In genomic region chr1:22709891-22710687, GRCh38 we compare ENCODE assay signal across 9 cellular contexts. TPM values are rescaled to one million over a fixed set of nuclear protein-coding genes. Genes with fewer than 3 reads are reported as not detected.
DNase-seq lines count a peak whose midpoint lies in the region; ATAC-seq and TF ChIP-seq lines count a peak whose summit lies in the region.
"Had no signal": no experiment of that assay in that cellular context is flagged by ENCODE, and none has a peak within 500 bp of the region (broad histone marks: within the 10 kb centered on the region; RNA-seq: fewer than 3 reads in every experiment).

No MANE protein-coding gene starts in this region.

- H3K27ac ChIP-seq in cardiac muscle cell (peak overlapping the region; percentile 60), parathyroid adenoma (no peak overlapping the region)
- H3K27ac ChIP-seq: epithelial cell of prostate had no signal

- peak overlapping the region; percentile 65 for H3K4me2 ChIP-seq in parathyroid adenoma (ENCODE audit: low read length)

- H3K9ac ChIP-seq in parathyroid adenoma = no peak overlapping the region

- no peaks in the 10 kb centered on the region for H3K27me3 ChIP-seq in cardiac muscle cell
- H3K27me3 ChIP-seq in parathyroid adenoma (ENCODE audit: control insufficient read depth, insufficient read depth, low read length) = no peaks in the 10 kb centered on the region

- peaks cover 23% of the 10 kb centered on the region for H3K4me1 ChIP-seq in cardiac muscle cell (ENCODE audit: low read depth)
- no peaks in the 10 kb centered on the region for H3K4me1 ChIP-seq in parathyroid adenoma

- DNase-seq in activated CD4-positive, alpha-beta T cell treated with anti-CD3 and anti-CD28 coated beads for 48 hours = peak; percentile 54
- no peak for DNase-seq in activated CD4-positive, alpha-beta T cell treated with anti-CD3 and anti-CD28 coated beads for 1 hour
- DNase-seq in NCI-H2196 treated with DMSO at 0.1 percent for 48 hours (lab: John Stamatoyannopoulos, UW; ENCODE audit: unreplicated experiment) = peak; percentile 24
- peak; percentile 56 for DNase-seq in activated naive CD4-positive, alpha-beta T cell treated with anti-CD3 and anti-CD28 coated beads, Interleukin-2, amount 50 U/mL, for 16 hours
- peak; percentile 73 to 85 for DNase-seq in cardiac muscle cell (ENCODE audit: low read depth in 1 of 2, low spot score in 1 of 2)
- DNase-seq in ureter (ENCODE audit: low spot score) = no peak

- H3K9me3 ChIP-seq in cardiac muscle cell (ENCODE audit: low read depth) (no peaks in the 10 kb centered on the region), parathyroid adenoma (ENCODE audit: control insufficient read depth, low read length) (no peaks in the 10 kb centered on the region)

- no peak for TF ChIP-seq CTCF in cardiac muscle cell (IDR thresholded peaks at IDR 0.05; ENCODE audit: low read depth, low read length)
- TF ChIP-seq CTCF in parathyroid adenoma (IDR thresholded peaks at IDR 0.05) = no peak

- ATAC-seq in HG02623 (IDR thresholded peaks at IDR 0.05; ENCODE audit: unreplicated experiment) = no peak

- H3K36me3 ChIP-seq in cardiac muscle cell (no peaks in the 10 kb centered on the region), parathyroid adenoma (ENCODE audit: control insufficient read depth, insufficient read depth, low read length) (no peaks in the 10 kb centered on the region)

- peak overlapping the region; percentile 50 for H2AFZ ChIP-seq in parathyroid adenoma

- no peaks in the 10 kb centered on the region for H3K79me2 ChIP-seq in parathyroid adenoma

- H3K4me3 ChIP-seq in cardiac muscle cell (peak overlapping the region; percentile 82), parathyroid adenoma (ENCODE audit: low read depth, low read length) (peak overlapping the region; percentile 16)

RNA-seq across cellular contexts. Expression of gene EPHB2, which starts 0.6 kb away (rescaled TPM):
- total RNA-seq in cardiac muscle cell = 58.2 and 96.3 TPM in 2 replicates
- 38.8 and 58.8 TPM in 2 replicates for polyA plus RNA-seq in cardiac muscle cell
- total RNA-seq in ureter = 14.6 TPM

RNA-seq across cellular contexts. Expression of gene C1QB, which starts 57.1 kb away (rescaled TPM):
- not detected in 2 replicates for total RNA-seq in cardiac muscle cell
- polyA plus RNA-seq in cardiac muscle cell = not detected in 2 replicates
- total RNA-seq in ureter = 92.9 TPM

Comparison
In these comparisons a context has a peak if more than half of its experiments do, and no peak if none do; other contexts are left out.
1. DNase-seq: peak in activated CD4-positive, alpha-beta T cell treated with anti-CD3 and anti-CD28 coated beads for 48 hours (single experiment), NCI-H2196 treated with DMSO at 0.1 percent for 48 hours (single experiment), activated naive CD4-positive, alpha-beta T cell treated with anti-CD3 and anti-CD28 coated beads, Interleukin-2, amount 50 U/mL, for 16 hours (single experiment) and cardiac muscle cell (2 of 2); none in activated CD4-positive, alpha-beta T cell treated with anti-CD3 and anti-CD28 coated beads for 1 hour (single experiment) and ureter (single experiment).
2. RNA of gene C1QB, which starts 57.1 kb away (total RNA-seq): 92.9 TPM in ureter (single experiment); not detected in cardiac muscle cell; every median in the first group is over 10 times any median in the second.